16 cellular contexts compared by ENCODE assay signal in the genomic region with DNA sequence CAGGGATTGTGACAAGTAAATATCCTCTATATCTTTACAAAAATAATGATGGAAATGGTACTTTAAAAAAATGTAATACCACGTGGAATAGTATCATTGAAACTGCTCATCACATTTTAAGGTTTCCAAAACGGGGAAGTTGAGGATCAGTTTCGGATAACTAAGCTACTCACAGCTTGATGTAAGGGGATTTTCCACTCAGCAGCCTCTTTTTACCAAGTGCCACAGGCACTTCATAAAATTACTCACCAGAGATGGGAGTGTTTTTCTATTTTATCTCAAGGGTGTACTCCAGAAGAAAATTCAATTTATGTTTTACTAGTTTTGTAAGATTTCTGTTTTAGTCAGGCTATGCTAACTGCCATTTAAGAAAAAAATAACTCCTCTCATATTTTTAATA. TPM values are rescaled to one million over a fixed set of nuclear protein-coding genes. Genes with fewer than 3 reads are reported as not detected.
DNase-seq lines count a peak whose midpoint lies in the region; ATAC-seq, FAIRE-seq and TF ChIP-seq lines count a peak whose summit lies in the region.
"Had no signal": no experiment of that assay in that cellular context is flagged by ENCODE, and none has a peak within 500 bp of the region (broad histone marks: within the 10 kb centered on the region; RNA-seq: fewer than 3 reads in every experiment).

No MANE protein-coding gene starts in this region.

- 56 to 67% methylated on average over 3 of the region's 3 CpGs for WGBS in gastroesophageal sphincter (ENCODE audit: low coverage in 1 of 2), 2 donors

- no peak for FAIRE-seq in RCC 7860 (lab: Jason Lieb, UNC)
- FAIRE-seq: endothelial cell of umbilical vein had no signal

- H3K9me3 ChIP-seq in gastroesophageal sphincter, result no peaks in the 10 kb centered on the region
- H3K9me3 ChIP-seq: neutrophil, vagina had no signal

- no peak for TF ChIP-seq CTCF in GM12865 (IDR thresholded peaks at IDR 0.05; ENCODE audit: insufficient read depth, low read depth, low read length, missing control alignments)
- TF ChIP-seq CTCF in gastroesophageal sphincter (IDR thresholded peaks at IDR 0.05), result no peak

- TF ChIP-seq POLR2A in gastroesophageal sphincter (IDR thresholded peaks at IDR 0.05), result no peak

- DNase-seq in GM12865 (ENCODE audit: low read depth), result peak; percentile 36
- no peak for DNase-seq in SHP77 treated with DMSO at 0.1 percent for 48 hours (lab: John Stamatoyannopoulos, UW)
- DNase-seq in RCC 7860 (ENCODE audit: low spot score), result no peak
- no peak for DNase-seq in effector CD4-positive, alpha-beta T cell
- DNase-seq: activated CD4-positive, alpha-beta T cell treated with anti-CD3 and anti-CD28 coated beads, Interleukin-2, amount 50 U/mL, for 48 hours; immature natural killer cell; NCI-H187; NCI-H82; stimulated activated naive CD8-positive, alpha-beta T cell treated with anti-CD3 and anti-CD28 coated beads, Interleukin-15, Interleukin-2, amounts not matched to agents 100 U/mL and 50 U/mL, for 24 hours had no signal

- no peak overlapping the region for H3K27ac ChIP-seq in gastroesophageal sphincter
- H3K27ac ChIP-seq: neutrophil, vagina had no signal

- H3K27me3 ChIP-seq in gastroesophageal sphincter, result no peaks in the 10 kb centered on the region
- H3K27me3 ChIP-seq: neutrophil, vagina had no signal

- H3K36me3 ChIP-seq in gastroesophageal sphincter, result no peaks in the 10 kb centered on the region
- H3K36me3 ChIP-seq: neutrophil, vagina had no signal

- peak; percentile 78 for ATAC-seq in GM18520 (IDR thresholded peaks at IDR 0.05; ENCODE audit: unreplicated experiment)
- ATAC-seq in HG02588 (IDR thresholded peaks at IDR 0.05; ENCODE audit: unreplicated experiment), result peak; percentile 69
- peak; percentile 82 for ATAC-seq in HG03432 (IDR thresholded peaks at IDR 0.05; ENCODE audit: unreplicated experiment)
- no peak for ATAC-seq in gastroesophageal sphincter
- ATAC-seq: stimulated activated naive CD8-positive, alpha-beta T cell treated with anti-CD3 and anti-CD28 coated beads, Interleukin-15, Interleukin-2, amounts not matched to agents 100 U/mL and 50 U/mL, for 24 hours had no signal

- TF ChIP-seq EP300 in gastroesophageal sphincter (IDR thresholded peaks at IDR 0.05), result no peak

- no peak overlapping the region for H3K4me3 ChIP-seq in GM12865 (ENCODE audit: low read depth, low read length)
- no peak overlapping the region for H3K4me3 ChIP-seq in gastroesophageal sphincter
- H3K4me3 ChIP-seq: vagina had no signal

- no peaks in the 10 kb centered on the region for H3K4me1 ChIP-seq in gastroesophageal sphincter
- H3K4me1 ChIP-seq: vagina had no signal

RNA-seq across cellular contexts. Expression of a gene that starts 12.7 kb away (rescaled TPM):
- total RNA-seq in gastroesophageal sphincter, result 1 to 10 TPM in 3 of 4 donors, under 1 TPM in 1; 0.16 to 8.5 (median 3.0) TPM
- total RNA-seq: endothelial cell of umbilical vein had no signal
